In the genomic region with DNA sequence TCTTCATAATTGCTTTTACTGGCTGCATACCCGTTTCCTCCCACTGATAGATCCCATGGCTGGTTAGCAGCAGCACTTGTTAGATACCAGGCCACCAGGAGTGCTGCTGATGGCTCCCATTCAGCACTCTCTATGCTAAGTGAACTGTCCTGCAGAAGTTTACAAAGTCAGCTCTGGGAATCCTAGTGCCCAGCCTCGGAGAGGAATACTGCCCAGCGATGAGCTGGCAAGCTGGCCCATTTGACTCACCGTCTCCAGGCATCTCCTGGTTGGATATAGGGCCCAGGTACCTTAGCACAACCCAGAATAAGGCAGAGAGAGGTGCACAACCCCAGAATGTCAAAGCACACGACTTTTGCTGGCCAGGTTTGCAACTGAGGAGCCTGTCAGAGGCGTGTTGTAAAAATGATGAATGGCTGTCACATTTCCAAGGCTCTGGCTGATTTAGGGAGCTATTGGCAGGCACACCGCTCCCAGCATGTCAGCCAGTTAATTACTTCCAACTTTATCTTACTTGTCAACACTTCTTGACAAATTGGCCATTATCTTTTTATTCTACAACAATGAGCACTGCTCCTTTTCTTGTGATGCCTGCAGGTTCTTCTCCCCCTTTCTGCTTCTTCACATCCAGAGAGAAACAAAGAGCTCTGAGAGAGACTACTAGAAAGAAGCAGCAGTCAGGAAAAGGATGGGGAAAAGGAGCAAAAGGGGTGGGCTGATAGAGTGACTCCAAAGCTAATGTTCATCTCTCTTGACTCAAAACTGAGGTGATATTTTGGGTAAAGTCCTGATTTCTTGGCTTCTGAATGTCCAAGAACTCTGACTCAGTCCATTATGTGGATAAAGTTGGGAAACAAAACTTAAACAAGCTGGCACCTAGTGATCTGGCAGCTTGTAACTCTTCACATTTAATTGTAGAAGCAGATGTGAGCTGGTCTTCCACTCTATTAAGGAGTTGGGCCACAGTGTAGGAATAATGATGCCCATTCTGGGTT, we compare ENCODE assay signal across 13 cellular contexts. TPM values are rescaled to one million over a fixed set of nuclear protein-coding genes. Genes with fewer than 3 reads are reported as not detected.
DNase-seq lines count a peak whose midpoint lies in the region; ATAC-seq, FAIRE-seq and TF ChIP-seq lines count a peak whose summit lies in the region.
"Had no signal": no experiment of that assay in that cellular context is flagged by ENCODE, and none has a peak within 500 bp of the region (broad histone marks: within the 10 kb centered on the region; RNA-seq: fewer than 3 reads in every experiment).

No MANE protein-coding gene starts in this region.

- DNase-seq in NCI-H128 (lab: John Stamatoyannopoulos, UW; ENCODE audit: unreplicated experiment): peak; percentile 63
- no peak for DNase-seq in heart right ventricle
- DNase-seq in stimulated activated effector memory CD8-positive, alpha-beta T cell treated with anti-CD3 and anti-CD28 coated beads, Interleukin-12 subunit alpha, Interleukin-12 subunit beta, amount 100 ng/mL, for 72 hours (ENCODE audit: low spot score in 2 of 2): no peak
- no peak for DNase-seq in mesenchymal stem cell
- DNase-seq in H54 (ENCODE audit: insufficient read length, low spot score): no peak
- no peak for DNase-seq in midbrain (lab: John Stamatoyannopoulos, UW)
- no peak for DNase-seq in GF-D8 (lab: John Stamatoyannopoulos, UW)
- DNase-seq: activated CD4-positive, alpha-beta T cell treated with anti-CD3 and anti-CD28 coated beads, Interleukin-2, amount 10 ng/mL, durations not matched to agents 24 days and 14 days; naive thymus-derived CD4-positive, alpha-beta T cell; stimulated activated CD4-positive, alpha-beta T cell treated with anti-CD3 and anti-CD28 coated beads, Interleukin-12 subunit alpha, Interleukin-12 subunit beta, amount 100 ng/mL, for 4 hours had no signal

- H2AFZ ChIP-seq in mesenchymal stem cell (ENCODE audit: low read depth, low read length): no peak overlapping the region

- WGBS in heart right ventricle, 2 donors: 32 to 40% methylated on average over 7 of the region's 7 CpGs
- WGBS in mesenchymal stem cell: 74% methylated on average over 7 of the region's 7 CpGs

- H3K4me2 ChIP-seq in mesenchymal stem cell (ENCODE audit: low read length, poor library complexity, severe bottlenecking): no peak overlapping the region

- H4K91ac ChIP-seq in mesenchymal stem cell (ENCODE audit: low read length): no peak overlapping the region

- H4K8ac ChIP-seq in mesenchymal stem cell (ENCODE audit: low read length): no peak overlapping the region

- TF ChIP-seq CTCF in heart right ventricle (IDR thresholded peaks at IDR 0.05): no peak

- H3K36me3 ChIP-seq in heart right ventricle (peaks cover 0 to 79% (median 0%) of the 10 kb centered on the region in 9 donors), mesenchymal stem cell (ENCODE audit: control insufficient read depth in 1 of 2, insufficient read depth in 2 of 2, low read depth in 1 of 2, low read length in 2 of 2) (peaks cover 11% of the 10 kb centered on the region in 2 experiments)

- no peaks in the 10 kb centered on the region for H3K4me1 Mint-ChIP-seq in stimulated activated effector memory CD8-positive, alpha-beta T cell treated with anti-CD3 and anti-CD28 coated beads, Interleukin-12 subunit alpha, Interleukin-12 subunit beta, amount 100 ng/mL, for 72 hours
- H3K4me1 Mint-ChIP-seq: activated CD4-positive, alpha-beta T cell treated with anti-CD3 and anti-CD28 coated beads, Interleukin-2, amount 10 ng/mL, durations not matched to agents 24 days and 14 days had no signal

- H3K4ac ChIP-seq in mesenchymal stem cell (ENCODE audit: low read depth in 1 of 2, low read length in 2 of 2): no peak overlapping the region

- no peak overlapping the region for H2BK5ac ChIP-seq in mesenchymal stem cell (ENCODE audit: low read depth, low read length, poor library complexity, severe bottlenecking)

- peaks cover 27% of the 10 kb centered on the region for H3K36me3 Mint-ChIP-seq in stimulated activated effector memory CD8-positive, alpha-beta T cell treated with anti-CD3 and anti-CD28 coated beads, Interleukin-12 subunit alpha, Interleukin-12 subunit beta, amount 100 ng/mL, for 72 hours

- H2BK15ac ChIP-seq in mesenchymal stem cell (ENCODE audit: low read depth, poor library complexity, severe bottlenecking): no peak overlapping the region

- H2AK5ac ChIP-seq in mesenchymal stem cell (ENCODE audit: low read length, severe bottlenecking): no peak overlapping the region

- peak overlapping the region; percentile 24 for H3K27ac Mint-ChIP-seq in stimulated activated effector memory CD8-positive, alpha-beta T cell treated with anti-CD3 and anti-CD28 coated beads, Interleukin-12 subunit alpha, Interleukin-12 subunit beta, amount 100 ng/mL, for 72 hours
- H3K27ac Mint-ChIP-seq: activated CD4-positive, alpha-beta T cell treated with anti-CD3 and anti-CD28 coated beads, Interleukin-2, amount 10 ng/mL, durations not matched to agents 24 days and 14 days had no signal

- no peak overlapping the region for H3K4me3 Mint-ChIP-seq in stimulated activated effector memory CD8-positive, alpha-beta T cell treated with anti-CD3 and anti-CD28 coated beads, Interleukin-12 subunit alpha, Interleukin-12 subunit beta, amount 100 ng/mL, for 72 hours
- H3K4me3 Mint-ChIP-seq: activated CD4-positive, alpha-beta T cell treated with anti-CD3 and anti-CD28 coated beads, Interleukin-2, amount 10 ng/mL, durations not matched to agents 24 days and 14 days; naive thymus-derived CD4-positive, alpha-beta T cell had no signal

- H3K4me3 ChIP-seq in heart right ventricle (no peak overlapping the region), mesenchymal stem cell (ENCODE audit: insufficient read depth in 1 of 2, low read depth in 1 of 2, low read length in 2 of 2) (peak overlapping the region in 1 of 2 experiments; percentile 26)
- H3K4me3 ChIP-seq: SJSA1 had no signal

- H2BK120ac ChIP-seq in mesenchymal stem cell (ENCODE audit: low read depth, low read length): no peak overlapping the region

- no peak overlapping the region for H2BK12ac ChIP-seq in mesenchymal stem cell (ENCODE audit: low read length in 2 of 2)

- H3K27ac ChIP-seq in heart right ventricle (peak overlapping the region in 6 of 10 donors; percentile 1 to 38 (median 22)), mesenchymal stem cell (ENCODE audit: low read length, poor library complexity, severe bottlenecking) (no peak overlapping the region)
- H3K27ac ChIP-seq: SJSA1 had no signal

- H3K14ac ChIP-seq in mesenchymal stem cell (ENCODE audit: low read length in 2 of 2): no peak overlapping the region

- H3K27me3 ChIP-seq in heart right ventricle: no peaks in the 10 kb centered on the region
- H3K27me3 ChIP-seq in mesenchymal stem cell (ENCODE audit: control insufficient read depth in 1 of 2, insufficient read depth in 1 of 2, low read length in 2 of 2): no peaks in the 10 kb centered on the region
- H3K27me3 ChIP-seq: SJSA1 had no signal

- intact Hi-C loops in heart right ventricle (cut with DNase I): no loop called here

- H3K9me3 Mint-ChIP-seq in stimulated activated effector memory CD8-positive, alpha-beta T cell treated with anti-CD3 and anti-CD28 coated beads, Interleukin-12 subunit alpha, Interleukin-12 subunit beta, amount 100 ng/mL, for 72 hours: no peaks in the 10 kb centered on the region
- H3K9me3 Mint-ChIP-seq: activated CD4-positive, alpha-beta T cell treated with anti-CD3 and anti-CD28 coated beads, Interleukin-2, amount 10 ng/mL, durations not matched to agents 24 days and 14 days; naive thymus-derived CD4-positive, alpha-beta T cell had no signal

- no peak overlapping the region for H3K23ac ChIP-seq in mesenchymal stem cell (ENCODE audit: low read length in 2 of 2)

- H3K4me1 ChIP-seq in heart right ventricle (peaks cover 5 to 58% (median 33%) of the 10 kb centered on the region in 9 donors), mesenchymal stem cell (ENCODE audit: control insufficient read depth, insufficient read depth, low read depth, low read length) (peaks cover 9% of the 10 kb centered on the region)

- TF ChIP-seq POLR2A in H54 (IDR thresholded peaks at IDR 0.05; ENCODE audit: low read depth, low read length): no peak

- peaks cover 7% of the 10 kb centered on the region for H3K79me1 ChIP-seq in mesenchymal stem cell (replicated peaks; ENCODE audit: low read length, poor library complexity, severe bottlenecking)

- no peak overlapping the region for H3K9ac ChIP-seq in mesenchymal stem cell (ENCODE audit: low read length)

- FAIRE-seq in H54 (lab: Jason Lieb, UNC): no peak

- no peaks in the 10 kb centered on the region for H3K9me3 ChIP-seq in heart right ventricle
- no peaks in the 10 kb centered on the region for H3K9me3 ChIP-seq in mesenchymal stem cell (ENCODE audit: control insufficient read depth, low read length)
- H3K9me3 ChIP-seq: SJSA1 had no signal

- ATAC-seq in SK-N-SH treated with all-trans-retinoic acid at 6 μM for 48 hours (peak; percentile 62), heart right ventricle (peak; percentile 36 to 81 (median 62))
- ATAC-seq in stimulated activated effector memory CD8-positive, alpha-beta T cell treated with anti-CD3 and anti-CD28 coated beads, Interleukin-12 subunit alpha, Interleukin-12 subunit beta, amount 100 ng/mL, for 72 hours: no peak
- ATAC-seq: naive thymus-derived CD4-positive, alpha-beta T cell had no signal

- H3K18ac ChIP-seq in mesenchymal stem cell (ENCODE audit: low read depth in 1 of 2, low read length in 2 of 2): no peak overlapping the region

TF ChIP-seq in SK-N-SH treated with all-trans-retinoic acid at 6 μM for 48 hours, 23 proteins besides CTCF, POLR2A, EP300 and RAD21:
- peak; percentile 70; the same call in 1 of the 2 replicates for TF ChIP-seq ISL1 (CRISPR knock-in tag; IDR thresholded peaks at IDR 0.05)
- TF ChIP-seq, protein P1, sequence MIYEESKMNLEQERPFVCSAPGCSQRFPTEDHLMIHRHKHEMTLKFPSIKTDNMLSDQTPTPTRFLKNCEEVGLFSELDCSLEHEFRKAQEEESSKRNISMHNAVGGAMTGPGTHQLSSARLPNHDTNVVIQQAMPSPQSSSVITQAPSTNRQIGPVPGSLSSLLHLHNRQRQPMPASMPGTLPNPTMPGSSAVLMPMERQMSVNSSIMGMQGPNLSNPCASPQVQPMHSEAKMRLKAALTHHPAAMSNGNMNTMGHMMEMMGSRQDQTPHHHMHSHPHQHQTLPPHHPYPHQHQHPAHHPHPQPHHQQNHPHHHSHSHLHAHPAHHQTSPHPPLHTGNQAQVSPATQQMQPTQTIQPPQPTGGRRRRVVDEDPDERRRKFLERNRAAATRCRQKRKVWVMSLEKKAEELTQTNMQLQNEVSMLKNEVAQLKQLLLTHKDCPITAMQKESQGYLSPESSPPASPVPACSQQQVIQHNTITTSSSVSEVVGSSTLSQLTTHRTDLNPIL (CRISPR knock-in tag; IDR thresholded peaks at IDR 0.05; ENCODE audit: low read depth): no peak

RNA-seq across cellular contexts. Expression of a gene that starts 10.8 kb away (rescaled TPM):
- total RNA-seq in heart right ventricle: 1 to 10 TPM in 3 of 10 donors, under 1 TPM in 5, not detected in 2; 0.17 to 2.3 (median 0.89) TPM
- polyA plus RNA-seq in heart right ventricle: under 1 TPM; 0.15 to 0.28 TPM
- not detected for polyA plus RNA-seq in mesenchymal stem cell (2013, experiment 1 of 2)
- polyA plus RNA-seq in mesenchymal stem cell (2013, experiment 2 of 2): not detected
- total RNA-seq: activated CD4-positive, alpha-beta T cell treated with anti-CD3 and anti-CD28 coated beads, Interleukin-2, amount 10 ng/mL, durations not matched to agents 24 days and 14 days; dermis microvascular lymphatic vessel endothelial cell; naive thymus-derived CD4-positive, alpha-beta T cell; SJSA1 had no signal
- polyA plus RNA-seq: naive thymus-derived CD4-positive, alpha-beta T cell had no signal
